ENCODE assay signal across 8 cellular contexts in the genomic region with DNA sequence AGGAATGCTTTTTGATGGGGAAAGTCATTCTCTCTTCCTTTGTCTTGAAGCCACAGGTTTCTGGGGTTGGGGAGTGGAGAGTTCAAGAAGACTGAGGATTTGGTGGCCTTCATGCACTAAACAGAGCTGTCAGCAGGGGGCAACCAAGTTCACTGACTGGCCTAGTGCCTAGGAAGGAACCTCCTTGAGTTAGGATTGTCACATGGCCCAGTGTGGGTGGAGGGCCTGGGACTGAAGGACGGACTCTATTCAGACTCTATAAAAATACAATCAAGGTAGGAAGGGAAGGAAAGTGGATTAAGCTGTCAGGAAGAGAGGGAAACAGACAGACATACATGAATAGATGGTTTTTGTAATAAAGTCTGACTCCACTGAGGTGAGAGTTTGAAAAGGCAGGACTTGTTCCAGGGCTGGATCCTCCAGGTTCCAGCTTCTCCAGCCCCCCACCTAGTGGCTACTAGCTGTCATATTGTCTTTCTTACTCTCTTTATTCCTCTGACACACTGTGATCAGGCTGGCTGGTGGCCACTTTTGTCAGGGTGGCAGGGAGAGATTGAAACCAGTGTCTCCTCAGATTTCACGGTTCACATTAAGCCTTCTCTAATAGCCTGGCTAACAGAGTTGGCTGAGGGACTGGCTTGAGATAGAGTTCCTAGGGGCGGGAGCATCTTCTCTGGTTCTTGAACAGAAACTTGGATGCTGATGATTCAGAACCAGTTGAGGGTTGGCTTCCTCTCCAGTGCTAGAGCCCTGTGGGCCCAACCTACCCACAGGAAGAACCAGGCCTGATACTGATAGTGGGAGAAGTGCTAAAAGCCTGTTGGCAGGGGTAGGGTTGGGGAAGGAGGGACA. TPM values are rescaled to one million over a fixed set of nuclear protein-coding genes. Genes with fewer than 3 reads are reported as not detected.
A peak's percentile ranks its signal among the peaks of the same experiment; 100 is the strongest.
DNase-seq lines count a peak whose midpoint lies in the region; ATAC-seq lines count a peak whose summit lies in the region.

No MANE protein-coding gene starts in this region.

- intact Hi-C loops in activated naive CD4-positive, alpha-beta T cell treated with anti-CD3 and anti-CD28 coated beads for 36 hours (cut with micrococcal nuclease): loop anchor here (1.0 to 5.0 kb wide), 7 partner anchors 41 to 164 kb away; partner anchors contain the start of genes CEP85 and PDIK1L

- H3K4me3 Mint-ChIP-seq in IgD-negative memory B cell: peak overlapping the region in 3 of 4 donors; percentile 30 to 64 (median 46)
- no peak overlapping the region for H3K4me3 Mint-ChIP-seq in activated naive CD4-positive, alpha-beta T cell treated with anti-CD3 and anti-CD28 coated beads for 36 hours

- peaks cover 4% of the 10 kb centered on the region for H3K36me3 Mint-ChIP-seq in IgD-negative memory B cell
- peaks cover 32% of the 10 kb centered on the region for H3K36me3 Mint-ChIP-seq in activated naive CD4-positive, alpha-beta T cell treated with anti-CD3 and anti-CD28 coated beads for 36 hours (ENCODE audit: low read depth)

- DNase-seq in EH (ENCODE audit: low read depth) (peak; percentile 98), SIG-M5 treated with dmso at 0.1 percent for 504 hours (lab: John Stamatoyannopoulos, UW; ENCODE audit: unreplicated experiment) (peak; percentile 83), foreskin melanocyte (peak; percentile 86), non-pigmented ciliary epithelial cell (ENCODE audit: low read depth) (peak; percentile 85), superior temporal gyrus (ENCODE audit: extremely low spot score) (peak; percentile 94)
- DNase-seq in activated naive CD4-positive, alpha-beta T cell treated with anti-CD3 and anti-CD28 coated beads for 36 hours: peak; percentile 89

- H3K27me3 Mint-ChIP-seq in IgD-negative memory B cell: no peaks in the 10 kb centered on the region
- H3K27me3 Mint-ChIP-seq in activated naive CD4-positive, alpha-beta T cell treated with anti-CD3 and anti-CD28 coated beads for 36 hours (ENCODE audit: low read depth): no peaks in the 10 kb centered on the region

- H3K4me1 Mint-ChIP-seq in IgD-negative memory B cell: peaks cover 14 to 36% (median 25%) of the 10 kb centered on the region in 3 donors
- H3K4me1 Mint-ChIP-seq in activated naive CD4-positive, alpha-beta T cell treated with anti-CD3 and anti-CD28 coated beads for 36 hours (ENCODE audit: low read depth): peaks cover 52% of the 10 kb centered on the region

- CTCF ChIA-PET in activated naive CD4-positive, alpha-beta T cell treated with anti-CD3 and anti-CD28 coated beads for 36 hours (lab: Charles Lee): interaction anchor here (0.5 to 9.0 kb wide), 23 partner anchors 10 to 227 kb away, joined by 3 to 193 read pairs (median 4); partner anchors contain the start of genes CD52 and CEP85

- H3K27ac Mint-ChIP-seq in IgD-negative memory B cell: peak overlapping the region; percentile 56 to 94 (median 86)
- peak overlapping the region; percentile 94 for H3K27ac Mint-ChIP-seq in activated naive CD4-positive, alpha-beta T cell treated with anti-CD3 and anti-CD28 coated beads for 36 hours

- ATAC-seq in HG03097 (IDR thresholded peaks at IDR 0.05; ENCODE audit: low FRiP score, unreplicated experiment): no peak

- H3K9me3 Mint-ChIP-seq in IgD-negative memory B cell: no peaks in the 10 kb centered on the region
- H3K9me3 Mint-ChIP-seq in activated naive CD4-positive, alpha-beta T cell treated with anti-CD3 and anti-CD28 coated beads for 36 hours: no peaks in the 10 kb centered on the region

RNA-seq across cellular contexts. Expression of gene SH3BGRL3, which starts 4.1 kb away (rescaled TPM):
- 1,152 TPM for polyA plus RNA-seq in IgD-negative memory B cell
- total RNA-seq in activated naive CD4-positive, alpha-beta T cell treated with anti-CD3 and anti-CD28 coated beads for 36 hours: 100 to 1,000 TPM; 130 to 132 TPM

RNA-seq across cellular contexts. Expression of gene UBXN11, which starts 30.6 kb away (rescaled TPM):
- polyA plus RNA-seq in IgD-negative memory B cell: 11.2 TPM
- 10 to 100 TPM; 26.4 to 26.9 TPM for total RNA-seq in activated naive CD4-positive, alpha-beta T cell treated with anti-CD3 and anti-CD28 coated beads for 36 hours

RNA-seq across cellular contexts. Expression of gene CEP85, which starts 41.8 kb away (rescaled TPM):
- polyA plus RNA-seq in IgD-negative memory B cell: 6.6 TPM
- total RNA-seq in activated naive CD4-positive, alpha-beta T cell treated with anti-CD3 and anti-CD28 coated beads for 36 hours: 10 to 100 TPM; 45.7 to 47.0 TPM

RNA-seq across cellular contexts. Expression of gene CD52, which starts 42.0 kb away (rescaled TPM):
- 10,525 TPM for polyA plus RNA-seq in IgD-negative memory B cell
- total RNA-seq in activated naive CD4-positive, alpha-beta T cell treated with anti-CD3 and anti-CD28 coated beads for 36 hours: 100 to 1,000 TPM; 129 to 141 TPM
